9 cellular contexts compared by ENCODE assay signal in the genomic region with DNA sequence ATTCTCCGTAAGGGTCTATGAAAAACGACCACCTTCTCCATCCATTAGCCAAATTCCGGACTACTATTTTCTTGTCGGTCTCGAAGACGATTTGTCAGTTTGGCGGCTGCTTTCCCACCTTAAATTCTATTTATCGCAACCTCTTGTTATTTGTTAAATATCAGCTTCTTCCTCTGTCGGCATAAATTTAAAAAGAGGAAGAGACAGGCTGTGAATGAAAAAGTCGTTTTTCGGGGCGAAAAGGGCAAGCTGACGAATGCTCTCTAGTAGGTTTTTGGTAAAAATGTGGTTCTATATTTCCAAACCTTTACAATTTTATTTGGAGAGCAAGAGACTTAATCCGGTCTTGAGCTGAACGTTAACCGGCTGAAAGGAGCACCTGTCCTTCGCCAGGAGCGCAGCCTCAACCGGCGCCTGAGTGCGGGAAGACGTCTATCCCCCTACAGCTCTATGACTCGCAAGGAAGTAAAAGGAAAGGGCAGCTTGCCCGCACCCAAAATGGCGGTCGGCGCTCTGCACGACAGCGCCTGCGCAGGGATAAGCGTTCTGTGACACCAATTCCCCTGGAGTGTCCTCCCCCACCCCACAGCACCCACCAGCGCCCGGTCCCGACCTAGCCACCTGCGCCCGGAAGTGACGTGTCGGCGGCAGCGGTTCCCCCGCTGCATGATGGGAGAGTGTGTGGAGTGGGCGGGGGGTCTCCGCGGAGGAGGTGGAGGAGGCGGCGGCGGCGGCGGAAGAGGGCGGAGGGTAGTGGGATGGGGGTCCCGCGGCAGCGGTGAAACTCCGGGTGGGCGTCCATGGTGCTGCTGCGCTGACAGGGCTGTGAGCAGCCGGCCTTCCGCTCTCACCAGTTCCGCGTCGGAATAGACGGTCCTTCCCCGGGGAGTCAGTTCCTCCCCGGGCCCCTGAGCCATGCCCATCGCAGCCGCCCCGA. TPM values are rescaled to one million over a fixed set of nuclear protein-coding genes. Genes with fewer than 3 reads are reported as not detected.
A peak's percentile ranks its signal among the peaks of the same experiment; 100 is the strongest.
DNase-seq lines count a peak whose midpoint lies in the region; ATAC-seq, FAIRE-seq and TF ChIP-seq lines count a peak whose summit lies in the region.
"Had no signal": no experiment of that assay in that cellular context is flagged by ENCODE, and none has a peak within 500 bp of the region (broad histone marks: within the 10 kb centered on the region; RNA-seq: fewer than 3 reads in every experiment).

A gene with protein sequence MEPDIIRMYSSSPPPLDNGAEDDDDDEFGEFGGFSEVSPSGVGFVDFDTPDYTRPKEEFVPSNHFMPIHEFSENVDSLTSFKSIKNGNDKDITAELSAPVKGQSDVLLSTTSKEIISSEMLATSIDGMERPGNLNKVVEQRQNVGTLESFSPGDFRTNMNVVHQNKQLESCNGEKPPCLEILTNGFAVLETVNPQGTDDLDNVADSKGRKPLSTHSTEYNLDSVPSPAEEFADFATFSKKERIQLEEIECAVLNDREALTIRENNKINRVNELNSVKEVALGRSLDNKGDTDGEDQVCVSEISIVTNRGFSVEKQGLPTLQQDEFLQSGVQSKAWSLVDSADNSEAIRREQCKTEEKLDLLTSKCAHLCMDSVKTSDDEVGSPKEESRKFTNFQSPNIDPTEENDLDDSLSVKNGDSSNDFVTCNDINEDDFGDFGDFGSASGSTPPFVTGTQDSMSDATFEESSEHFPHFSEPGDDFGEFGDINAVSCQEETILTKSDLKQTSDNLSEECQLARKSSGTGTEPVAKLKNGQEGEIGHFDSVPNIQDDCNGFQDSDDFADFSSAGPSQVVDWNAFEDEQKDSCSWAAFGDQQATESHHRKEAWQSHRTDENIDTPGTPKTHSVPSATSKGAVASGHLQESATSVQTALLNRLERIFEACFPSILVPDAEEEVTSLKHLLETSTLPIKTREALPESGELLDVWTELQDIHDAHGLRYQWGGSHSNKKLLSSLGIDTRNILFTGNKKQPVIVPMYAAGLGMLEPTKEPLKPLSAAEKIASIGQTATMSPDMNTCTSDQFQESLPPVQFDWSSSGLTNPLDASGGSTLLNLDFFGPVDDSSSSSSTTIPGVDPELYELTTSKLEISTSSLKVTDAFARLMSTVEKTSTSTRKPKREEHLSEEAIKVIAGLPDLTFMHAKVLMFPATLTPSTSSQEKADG (plus strand): TSS at position 662 of the 937 bp plus-strand sequence. CDS start 27,147 bp downstream, outside the sequence.

- H3K9me1 ChIP-seq in keratinocyte (ENCODE audit: control insufficient read depth, extremely low read depth, insufficient read depth, low read length) = no peaks in the 10 kb centered on the region

- H3K9me3 ChIP-seq in keratinocyte (ENCODE audit: control insufficient read depth, low read depth, low read length) = no peaks in the 10 kb centered on the region

- H3K4me1 ChIP-seq in keratinocyte (ENCODE audit: control insufficient read depth, extremely low read depth, insufficient read depth, low read length) = peaks cover 6% of the 10 kb centered on the region

- peak; percentile 69 for FAIRE-seq in keratinocyte (lab: Jason Lieb, UNC)
- FAIRE-seq: colon had no signal

- no peaks in the 10 kb centered on the region for H3K36me3 ChIP-seq in keratinocyte (ENCODE audit: control insufficient read depth in 2 of 2, extremely low read depth in 1 of 2, insufficient read depth in 2 of 2, low read length in 2 of 2)

- peak within 1 kb of the TSS; percentile 72 for H3K27ac ChIP-seq in keratinocyte (ENCODE audit: control insufficient read depth, insufficient read depth, low read length)

- dilution Hi-C loops in keratinocyte (cut with MboI; ENCODE audit: extremely low pct_ligation_motif_present, low sequenced_read_pairs) = no loop called here

- peak within 1 kb of the TSS; percentile 100 for H3K4me2 ChIP-seq in keratinocyte (ENCODE audit: control insufficient read depth, extremely low read depth, insufficient read depth, low read depth, low read length)

- DNase-seq in AG09319 (ENCODE audit: extremely low read depth, low read depth) (peak; percentile 95), NCI-H460 (ENCODE audit: extremely low read depth, low read depth) (peak; percentile 99), cerebellar nuclear complex (lab: John Stamatoyannopoulos, UW) (peak; percentile 91 to 95), keratinocyte (ENCODE audit: low read depth, low spot score) (peak; percentile 70)
- DNase-seq in activated CD4-positive, CD25-positive, alpha-beta regulatory T cell treated with anti-CD3 and anti-CD28 coated beads, Interleukin-2, amount 50 U/mL, for 72 hours = peak; percentile 97
- peak; percentile 98 for DNase-seq in stimulated activated CD4-positive, alpha-beta T cell treated with anti-CD3 and anti-CD28 coated beads, Interleukin-15, amount 100 ng/mL, for 1 hour (ENCODE audit: low read depth in 1 of 2, low spot score in 1 of 2)

- no peaks in the 10 kb centered on the region for H3K27me3 ChIP-seq in keratinocyte (ENCODE audit: control insufficient read depth, extremely low read depth, insufficient read depth, low read length)

- TF ChIP-seq CTCF in AG09319 (IDR thresholded peaks at IDR 0.05; ENCODE audit: low read depth, low read length) (no peak), keratinocyte (optimal IDR thresholded peaks at IDR 0.05 in 1 of 3, IDR thresholded peaks at IDR 0.05 in 1 of 3, conservative IDR thresholded peaks at IDR 0.05 in 1 of 3; ENCODE audit: extremely low read depth in 1 of 3, insufficient read depth in 2 of 3, low read length in 3 of 3) (no peak)

- H2AFZ ChIP-seq in keratinocyte (ENCODE audit: control insufficient read depth, low read length) = peak within 1 kb of the TSS; percentile 92

- H3K4me3 ChIP-seq in keratinocyte (ENCODE audit: control insufficient read depth in 2 of 3, extremely low read depth in 1 of 3, insufficient read depth in 2 of 3, low read depth in 1 of 3, low read length in 3 of 3) = peak within 1 kb of the TSS; percentile 78 to 95 (median 87)

- peaks cover 45% of the 10 kb centered on the region for H3K79me2 ChIP-seq in keratinocyte (ENCODE audit: control insufficient read depth, insufficient read depth, low read length)

- H3K9ac ChIP-seq in keratinocyte (ENCODE audit: control insufficient read depth, extremely low read depth, insufficient read depth, low read length) = peak within 1 kb of the TSS; percentile 78

- no peaks in the 10 kb centered on the region for H4K20me1 ChIP-seq in keratinocyte (ENCODE audit: control insufficient read depth, extremely low read depth, insufficient read depth, low read length)

- ATAC-seq in GM19035 (IDR thresholded peaks at IDR 0.05; ENCODE audit: unreplicated experiment) (peak; percentile 80), HG03354 (IDR thresholded peaks at IDR 0.05; ENCODE audit: poor library complexity, severe bottlenecking, unreplicated experiment) (peak; percentile 87)

RNA-seq across cellular contexts. Expression of the gene that starts here (rescaled TPM):
- total RNA-seq in NCI-H460 (2014; rRNA removed; shearing (Covaris generic)) = 33.7 and 39.4 TPM in 2 replicates
- polyA plus RNA-seq in NCI-H460 (2014; cell fraction: nucleus; rRNA removed) = 23.0 and 24.9 TPM in 2 replicates
- 18.7 to 28.3 TPM (median 24.5 TPM) in 3 replicates for polyA plus RNA-seq in keratinocyte
- polyA plus RNA-seq in keratinocyte (2011; ENCODE audit: low read depth) = 21.1 TPM
- 16.1 and 30.2 TPM in 2 replicates for polyA plus RNA-seq in keratinocyte (2011; cell fraction: cytosol; rRNA removed)
- 23.5 and 27.0 TPM in 2 replicates for polyA plus RNA-seq in keratinocyte (2011; cell fraction: nucleus; rRNA removed)
- 14.9 and 30.3 TPM in 2 replicates for polyA plus RNA-seq in keratinocyte (2012; ENCODE audit: low replicate concordance)
- polyA minus RNA-seq in keratinocyte = 6.6 to 23.4 TPM (median 14.4 TPM) in 3 replicates
- polyA minus RNA-seq in keratinocyte (2011; cell fraction: cytosol; rRNA and poly(A)+ RNA removed) = 8.8 TPM
- 14.6 and 29.5 TPM in 2 replicates for polyA minus RNA-seq in keratinocyte (2011; cell fraction: nucleus; rRNA and poly(A)+ RNA removed)

Comparison
In these comparisons a context has a peak if more than half of its experiments do, and no peak if none do; other contexts are left out.
1. Peak in every context shown above with its lines: DNase-seq, ATAC-seq, H3K4me3 ChIP-seq and H3K27ac ChIP-seq.